In the genomic region with DNA sequence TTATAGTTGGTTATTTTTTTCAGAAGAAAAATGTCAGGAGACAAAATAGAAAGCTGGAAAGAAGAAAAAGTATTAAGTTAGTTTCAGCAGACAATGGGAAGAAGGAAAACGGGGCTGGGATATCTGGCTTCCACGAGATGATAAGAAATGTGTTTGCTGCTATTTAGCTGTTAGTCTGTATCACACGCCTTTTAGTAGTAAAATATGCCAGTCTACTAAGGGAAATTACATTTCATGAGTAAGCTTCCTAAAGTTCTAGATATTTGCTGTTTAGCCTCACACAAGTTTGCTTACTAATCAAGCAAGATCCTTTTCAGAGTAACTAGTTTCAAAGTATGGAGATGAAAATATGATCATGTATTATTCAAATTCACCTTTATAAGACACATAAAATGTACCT, we compare ENCODE assay signal across 20 cellular contexts. TPM values are rescaled to one million over a fixed set of nuclear protein-coding genes. Genes with fewer than 3 reads are reported as not detected.
DNase-seq lines count a peak whose midpoint lies in the region; ATAC-seq and TF ChIP-seq lines count a peak whose summit lies in the region.
"Had no signal": no experiment of that assay in that cellular context is flagged by ENCODE, and none has a peak within 500 bp of the region (broad histone marks: within the 10 kb centered on the region; RNA-seq: fewer than 3 reads in every experiment).

No MANE protein-coding gene starts in this region.

- peaks cover 28% of the 10 kb centered on the region for H3K4me1 ChIP-seq in GM23248 (ENCODE audit: insufficient read depth)
- H3K4me1 ChIP-seq in adipocyte (ENCODE audit: control insufficient read depth, insufficient read depth, low read length): peaks cover 10% of the 10 kb centered on the region
- peaks cover 2% of the 10 kb centered on the region for H3K4me1 ChIP-seq in fibroblast of lung (ENCODE audit: control insufficient read depth, extremely low read depth, insufficient read depth, low read length)
- no peaks in the 10 kb centered on the region for H3K4me1 ChIP-seq in GM23338 (ENCODE audit: insufficient read depth)
- H3K4me1 ChIP-seq: A549, HAP-1 had no signal

- no peak for ATAC-seq in GM23338
- ATAC-seq: A549 had no signal

- H3K9ac ChIP-seq in GM23248 (no peak overlapping the region), adipocyte (ENCODE audit: low read length) (no peak overlapping the region), fibroblast of lung (ENCODE audit: insufficient read depth, low read length) (no peak overlapping the region)

- H3K9me3 ChIP-seq in GM23248 (ENCODE audit: low read depth): no peaks in the 10 kb centered on the region
- no peaks in the 10 kb centered on the region for H3K9me3 ChIP-seq in adipocyte (ENCODE audit: control insufficient read depth, low read length)
- no peaks in the 10 kb centered on the region for H3K9me3 ChIP-seq in fibroblast of lung (ENCODE audit: control insufficient read depth, insufficient read depth, low read depth, low read length)
- H3K9me3 ChIP-seq: A549, HAP-1 had no signal

- H3K79me2 ChIP-seq in GM23248 (ENCODE audit: insufficient read depth) (no peaks in the 10 kb centered on the region), fibroblast of lung (ENCODE audit: control insufficient read depth, insufficient read depth, low read length) (no peaks in the 10 kb centered on the region), GM23338 (replicated peaks; ENCODE audit: insufficient read depth) (no peaks in the 10 kb centered on the region)

- no peaks in the 10 kb centered on the region for H3K9me2 ChIP-seq in GM23248 (ENCODE audit: insufficient read depth)
- H3K9me2 ChIP-seq in GM23338 (ENCODE audit: insufficient read depth): no peaks in the 10 kb centered on the region

- DNase-seq in GM23248 (peak; percentile 31), adipocyte (ENCODE audit: low read depth) (peak; percentile 14), fibroblast of lung (ENCODE audit: low read depth in 2 of 2) (no peak), mesothelial cell of epicardium (ENCODE audit: low spot score in 2 of 2, unreplicated experiment in 2 of 2) (no peak), hepatic stellate cell (ENCODE audit: low spot score) (no peak), progenitor cell of endocrine pancreas (ENCODE audit: low spot score, unreplicated experiment) (no peak), GM23338 (ENCODE audit: low spot score) (no peak)
- DNase-seq: AML-193; CD4-positive, alpha-beta T cell; DMS153; DMS79; GDM1 had no signal

- H3K4me1 Mint-ChIP-seq in mesothelial cell of epicardium: peaks cover 5% of the 10 kb centered on the region
- H3K4me1 Mint-ChIP-seq in progenitor cell of endocrine pancreas (ENCODE audit: low read depth): no peaks in the 10 kb centered on the region
- 0 out of 3 replicates have a peak, but pooled peaks cover 3% of the 10 kb centered on the region for H3K4me1 Mint-ChIP-seq in GM23338

- H3K36me3 ChIP-seq in GM23248 (ENCODE audit: low read depth): no peaks in the 10 kb centered on the region
- no peaks in the 10 kb centered on the region for H3K36me3 ChIP-seq in adipocyte (ENCODE audit: control insufficient read depth, insufficient read depth, low read length, severe bottlenecking)
- no peaks in the 10 kb centered on the region for H3K36me3 ChIP-seq in fibroblast of lung (ENCODE audit: control insufficient read depth, insufficient read depth, low read length)
- H3K36me3 ChIP-seq in GM23338 (ENCODE audit: insufficient read depth): no peaks in the 10 kb centered on the region
- H3K36me3 ChIP-seq: HAP-1 had no signal

- H3K27ac Mint-ChIP-seq in mesothelial cell of epicardium (peak overlapping the region; percentile 22), progenitor cell of endocrine pancreas (no peak overlapping the region), GM23338 (no peak overlapping the region)
- H3K27ac Mint-ChIP-seq: CD4-positive, alpha-beta T cell had no signal

- peaks cover 2% of the 10 kb centered on the region for H3K27me3 Mint-ChIP-seq in mesothelial cell of epicardium (ENCODE audit: low read depth)
- no peaks in the 10 kb centered on the region for H3K27me3 Mint-ChIP-seq in progenitor cell of endocrine pancreas
- H3K27me3 Mint-ChIP-seq in GM23338 (ENCODE audit: insufficient read depth, low read depth, poor library complexity): no peaks in the 10 kb centered on the region

- no peaks in the 10 kb centered on the region for H4K20me1 ChIP-seq in GM23248 (ENCODE audit: insufficient read depth)
- no peaks in the 10 kb centered on the region for H4K20me1 ChIP-seq in fibroblast of lung (ENCODE audit: control insufficient read depth, extremely low read depth, insufficient read depth, low read length)
- no peaks in the 10 kb centered on the region; the same call in 1 of the 2 replicates for H4K20me1 ChIP-seq in GM23338 (replicated peaks; ENCODE audit: insufficient read depth)

- no peaks in the 10 kb centered on the region for H3K9me3 Mint-ChIP-seq in mesothelial cell of epicardium
- no peaks in the 10 kb centered on the region for H3K9me3 Mint-ChIP-seq in progenitor cell of endocrine pancreas (ENCODE audit: low read depth)
- no peaks in the 10 kb centered on the region for H3K9me3 Mint-ChIP-seq in GM23338
- H3K9me3 Mint-ChIP-seq: CD4-positive, alpha-beta T cell had no signal

- H3F3A ChIP-seq in GM23248 (ENCODE audit: insufficient read depth) (0 out of 2 replicates have a peak, but pooled peaks cover 20% of the 10 kb centered on the region), GM23338 (replicated peaks; ENCODE audit: low read depth) (no peaks in the 10 kb centered on the region)

- H2AFZ ChIP-seq in GM23248 (peak overlapping the region; percentile 31; the same call in 1 of the 2 replicates), fibroblast of lung (ENCODE audit: low read length) (peak overlapping the region; percentile 1), GM23338 (no peak overlapping the region)

- no peak overlapping the region for H3K27ac ChIP-seq in GM23248
- H3K27ac ChIP-seq in fibroblast of lung (ENCODE audit: insufficient read depth, low read length): no peak overlapping the region
- no peak overlapping the region for H3K27ac ChIP-seq in GM23338 (ENCODE audit: low read depth)
- H3K27ac ChIP-seq: 22Rv1, A549, C4-2B had no signal

- H3K4me3 Mint-ChIP-seq in mesothelial cell of epicardium: no peak overlapping the region
- no peak overlapping the region for H3K4me3 Mint-ChIP-seq in progenitor cell of endocrine pancreas (ENCODE audit: low read depth)
- no peak overlapping the region for H3K4me3 Mint-ChIP-seq in GM23338
- H3K4me3 Mint-ChIP-seq: CD4-positive, alpha-beta T cell had no signal

- no peak overlapping the region for H3K4me2 ChIP-seq in GM23248 (ENCODE audit: unreplicated experiment)
- H3K4me2 ChIP-seq in fibroblast of lung (ENCODE audit: extremely low read depth, insufficient read depth, low read length): no peak overlapping the region
- H3K4me2 ChIP-seq in GM23338: no peak overlapping the region
- H3K4me2 ChIP-seq: A549 had no signal

- H3K4me3 ChIP-seq in GM23248 (no peak overlapping the region), adipocyte (ENCODE audit: low read length) (no peak overlapping the region), fibroblast of lung (replicated peaks in 1 of 4; ENCODE audit: control extremely low read depth in 1 of 4, insufficient read depth in 1 of 4, low read depth in 3 of 4, low read length in 4 of 4) (no peak overlapping the region), GM23338 (no peak overlapping the region)
- H3K4me3 ChIP-seq: A549, HAP-1 had no signal

- H3K27me3 ChIP-seq in GM23248 (replicated peaks; ENCODE audit: insufficient read depth): no peaks in the 10 kb centered on the region
- H3K27me3 ChIP-seq in adipocyte (replicated peaks; ENCODE audit: control insufficient read depth, insufficient read depth, low read length): no peaks in the 10 kb centered on the region
- H3K27me3 ChIP-seq in fibroblast of lung (ENCODE audit: control insufficient read depth, insufficient read depth, low read length): no peaks in the 10 kb centered on the region
- H3K27me3 ChIP-seq in GM23338 (ENCODE audit: insufficient read depth): no peaks in the 10 kb centered on the region

- 66 to 67% methylated on average over 3 of the region's 3 CpGs for WGBS in GM23248 (ENCODE audit: low coverage in 1 of 2, low lambda C conversion rate in 2 of 2, missing lambda C conversion rate in 2 of 2), 2 experiments

- no peak for TF ChIP-seq CTCF in fibroblast of lung (conservative IDR thresholded peaks at IDR 0.05 in 1 of 2, IDR thresholded peaks at IDR 0.05 in 1 of 2; ENCODE audit: low read depth in 1 of 2, low read length in 2 of 2)
- TF ChIP-seq CTCF in mesothelial cell of epicardium (IDR thresholded peaks at IDR 0.05; ENCODE audit: unreplicated experiment): no peak
- TF ChIP-seq CTCF in progenitor cell of endocrine pancreas (IDR thresholded peaks at IDR 0.05; ENCODE audit: unreplicated experiment): no peak
- TF ChIP-seq CTCF in GM23338 (conservative IDR thresholded peaks at IDR 0.05; ENCODE audit: low read depth in 2 of 2): no peak

- no peaks in the 10 kb centered on the region for H3K36me3 Mint-ChIP-seq in mesothelial cell of epicardium
- H3K36me3 Mint-ChIP-seq in progenitor cell of endocrine pancreas (ENCODE audit: insufficient read depth): no peaks in the 10 kb centered on the region
- no peaks in the 10 kb centered on the region for H3K36me3 Mint-ChIP-seq in GM23338 (ENCODE audit: low read depth)

- in situ Hi-C loops in GM23248 (cut with MboI): no loop called here

RNA-seq across cellular contexts. Expression of gene OR51B4, which starts 1.5 kb away (rescaled TPM):
- not detected in 2 replicates for total RNA-seq in GM23248 (2014; rRNA removed; shearing (Covaris generic))
- polyA plus RNA-seq in GM23248 (2016; fragmentation: Nextera tagmentation; extraction: Ambion mirVana) (not detected in 2 replicates), fibroblast of lung (not detected in 2 replicates), GM23338 (2016; fragmentation: Nextera tagmentation; extraction: Ambion mirVana) (not detected in 2 replicates)
- total RNA-seq in fibroblast of lung (0.17 TPM in 1 of 2 replicates, not detected in the other), mesothelial cell of epicardium (0.25 to 0.65 TPM (median 0.47 TPM) in 3 replicates), progenitor cell of endocrine pancreas (not detected in 2 replicates)
- not detected in 2 replicates for polyA plus RNA-seq in fibroblast of lung (2012)
- not detected in 2 replicates for polyA minus RNA-seq in fibroblast of lung (ENCODE audit: low replicate concordance)
- not detected in 2 replicates for total RNA-seq in GM23338 (2014; rRNA removed; shearing (Covaris generic))
- total RNA-seq: CD4-positive, alpha-beta T cell; Daoy; H1; HT-29 had no signal
- polyA plus RNA-seq: A549, BJ, H1 had no signal

RNA-seq across cellular contexts. Expression of gene OR51B2, which starts 23.9 kb away (rescaled TPM):
- total RNA-seq in GM23248 (2014; rRNA removed; shearing (Covaris generic)): not detected in 2 replicates
- not detected in 2 replicates for polyA plus RNA-seq in GM23248 (2016; fragmentation: Nextera tagmentation; extraction: Ambion mirVana)
- not detected in 2 replicates for total RNA-seq in fibroblast of lung
- not detected in 2 replicates for polyA plus RNA-seq in fibroblast of lung
- not detected in 2 replicates for polyA plus RNA-seq in fibroblast of lung (2012)
- polyA minus RNA-seq in fibroblast of lung (ENCODE audit: low replicate concordance): not detected in 2 replicates
- 0.41 to 0.56 TPM in 2 of 3 replicates, not detected in the other for total RNA-seq in mesothelial cell of epicardium
- total RNA-seq in progenitor cell of endocrine pancreas: not detected in 2 replicates
- not detected in 2 replicates for total RNA-seq in GM23338 (2014; rRNA removed; shearing (Covaris generic))
- not detected in 2 replicates for polyA plus RNA-seq in GM23338 (2016; fragmentation: Nextera tagmentation; extraction: Ambion mirVana)
- total RNA-seq: CD4-positive, alpha-beta T cell; Daoy; H1; HT-29 had no signal
- polyA plus RNA-seq: A549, BJ, H1 had no signal

RNA-seq across cellular contexts. Expression of gene HBE1, which starts 30.5 kb away (rescaled TPM):
- not detected in 2 replicates for total RNA-seq in GM23248 (2014; rRNA removed; shearing (Covaris generic))
- not detected in 2 replicates for polyA plus RNA-seq in GM23248 (2016; fragmentation: Nextera tagmentation; extraction: Ambion mirVana)
- total RNA-seq in fibroblast of lung: 0.33 TPM in 1 of 2 replicates, not detected in the other
- 2.0 and 3.1 TPM in 2 replicates for polyA plus RNA-seq in fibroblast of lung
- 0.85 and 1.7 TPM in 2 replicates for polyA plus RNA-seq in fibroblast of lung (2012)
- polyA minus RNA-seq in fibroblast of lung (ENCODE audit: low replicate concordance): not detected in 2 replicates
- 0.29 to 0.41 TPM (median 0.34 TPM) in 3 replicates for total RNA-seq in mesothelial cell of epicardium
- not detected in 2 replicates for total RNA-seq in progenitor cell of endocrine pancreas
- 1.0 TPM in 1 of 2 replicates, not detected in the other for total RNA-seq in GM23338 (2014; rRNA removed; shearing (Covaris generic))
- not detected in 2 replicates for polyA plus RNA-seq in GM23338 (2016; fragmentation: Nextera tagmentation; extraction: Ambion mirVana)
- total RNA-seq: CD4-positive, alpha-beta T cell; H1; HT-29 had no signal
- polyA plus RNA-seq: BJ had no signal

RNA-seq across cellular contexts. Expression of gene OR51B5, which starts 43.1 kb away (rescaled TPM):
- not detected in 2 replicates for total RNA-seq in GM23248 (2014; rRNA removed; shearing (Covaris generic))
- polyA plus RNA-seq in GM23248 (2016; fragmentation: Nextera tagmentation; extraction: Ambion mirVana) (not detected in 2 replicates), fibroblast of lung (0.06 TPM in 1 of 2 replicates, not detected in the other), GM23338 (2016; fragmentation: Nextera tagmentation; extraction: Ambion mirVana) (not detected in 2 replicates)
- total RNA-seq in fibroblast of lung (0.17 and 0.26 TPM in 2 replicates), mesothelial cell of epicardium (0.89 to 1.2 TPM (median 1.1 TPM) in 3 replicates), progenitor cell of endocrine pancreas (0.34 and 0.44 TPM in 2 replicates)
- polyA plus RNA-seq in fibroblast of lung (2012): 0.12 TPM in 1 of 2 replicates, not detected in the other
- not detected in 2 replicates for polyA minus RNA-seq in fibroblast of lung (ENCODE audit: low replicate concordance)
- not detected in 2 replicates for total RNA-seq in GM23338 (2014; rRNA removed; shearing (Covaris generic))
- total RNA-seq: H1, HT-29 had no signal
- polyA plus RNA-seq: BJ, H1 had no signal

RNA-seq across cellular contexts. Expression of gene HBG2, which starts 45.7 kb away (rescaled TPM):
- not detected in 2 replicates for total RNA-seq in GM23248 (2014; rRNA removed; shearing (Covaris generic))
- polyA plus RNA-seq in GM23248 (2016; fragmentation: Nextera tagmentation; extraction: Ambion mirVana): not detected in 2 replicates
- total RNA-seq in fibroblast of lung: not detected in 2 replicates
- polyA plus RNA-seq in fibroblast of lung: 0.93 and 2.6 TPM in 2 replicates
- polyA plus RNA-seq in fibroblast of lung (2012): 0.93 and 1.3 TPM in 2 replicates
- 1.7 TPM in 1 of 2 replicates, not detected in the other for polyA minus RNA-seq in fibroblast of lung (ENCODE audit: low replicate concordance)
- 0.38 to 0.54 TPM in 2 of 3 replicates, not detected in the other for total RNA-seq in mesothelial cell of epicardium
- not detected in 2 replicates for total RNA-seq in progenitor cell of endocrine pancreas
- not detected in 2 replicates for total RNA-seq in GM23338 (2014; rRNA removed; shearing (Covaris generic))
- polyA plus RNA-seq in GM23338 (2016; fragmentation: Nextera tagmentation; extraction: Ambion mirVana): not detected in 2 replicates
- total RNA-seq: CD4-positive, alpha-beta T cell; Daoy; H1; HT-29 had no signal
- polyA plus RNA-seq: A549, BJ had no signal

Comparison
In these comparisons a context has a peak if more than half of its experiments do, and no peak if none do; other contexts are left out.
1. DNase-seq: peak in GM23248 (single experiment) and adipocyte (single experiment); none in fibroblast of lung (0 of 2), mesothelial cell of epicardium (0 of 2), hepatic stellate cell (single experiment), progenitor cell of endocrine pancreas (single experiment) and GM23338 (single experiment).